In the genomic region with DNA sequence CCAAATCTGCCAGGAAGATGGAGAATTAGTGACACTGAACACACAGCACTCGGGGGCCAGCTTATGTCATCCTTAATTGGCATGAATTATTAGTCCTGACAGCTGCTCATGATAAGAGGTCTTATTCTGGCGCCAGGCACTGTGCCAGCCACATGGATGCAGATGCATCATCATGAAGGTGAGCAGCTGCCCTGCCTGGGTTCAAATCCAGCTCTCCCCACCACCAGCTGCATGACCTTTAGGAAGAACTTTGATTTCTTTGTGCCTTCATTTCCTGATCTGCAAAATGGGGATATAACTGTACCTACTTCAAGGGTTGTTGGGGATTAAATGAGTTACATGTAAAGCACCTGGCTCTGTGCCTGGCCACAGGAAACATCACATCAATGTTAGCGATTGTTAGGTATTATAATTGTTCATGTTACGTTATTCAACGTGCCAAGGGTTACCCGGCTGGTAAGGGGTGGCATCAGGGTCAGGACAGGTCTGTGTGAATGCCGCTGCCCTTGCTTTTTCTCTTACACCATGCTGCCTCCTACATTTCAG, we compare ENCODE assay signal across 2 cellular contexts.
TF ChIP-seq lines count a peak whose summit lies in the region.

No MANE protein-coding gene starts in this region.

TF ChIP-seq in GM23338, 12 proteins besides CTCF, POLR2A, EP300 and RAD21 (continues in another document):
- TF ChIP-seq STAT1 (IDR thresholded peaks at IDR 0.05; ENCODE audit: unreplicated experiment) (no peak), ZNF331 (CRISPR knock-in tag; IDR thresholded peaks at IDR 0.05; ENCODE audit: low read depth) (no peak), EZH2 (IDR thresholded peaks at IDR 0.05; ENCODE audit: low read depth, unreplicated experiment) (no peak), ZNF114 (CRISPR knock-in tag; IDR thresholded peaks at IDR 0.05) (no peak), EZH2phosphoT487 (IDR thresholded peaks at IDR 0.05; ENCODE audit: unreplicated experiment) (no peak), CREB1 (CRISPR knock-in tag; IDR thresholded peaks at IDR 0.05; ENCODE audit: low read depth) (no peak), NANOG (IDR thresholded peaks at IDR 0.05; ENCODE audit: borderline replicate concordance) (no peak)
- TF ChIP-seq, protein P1, sequence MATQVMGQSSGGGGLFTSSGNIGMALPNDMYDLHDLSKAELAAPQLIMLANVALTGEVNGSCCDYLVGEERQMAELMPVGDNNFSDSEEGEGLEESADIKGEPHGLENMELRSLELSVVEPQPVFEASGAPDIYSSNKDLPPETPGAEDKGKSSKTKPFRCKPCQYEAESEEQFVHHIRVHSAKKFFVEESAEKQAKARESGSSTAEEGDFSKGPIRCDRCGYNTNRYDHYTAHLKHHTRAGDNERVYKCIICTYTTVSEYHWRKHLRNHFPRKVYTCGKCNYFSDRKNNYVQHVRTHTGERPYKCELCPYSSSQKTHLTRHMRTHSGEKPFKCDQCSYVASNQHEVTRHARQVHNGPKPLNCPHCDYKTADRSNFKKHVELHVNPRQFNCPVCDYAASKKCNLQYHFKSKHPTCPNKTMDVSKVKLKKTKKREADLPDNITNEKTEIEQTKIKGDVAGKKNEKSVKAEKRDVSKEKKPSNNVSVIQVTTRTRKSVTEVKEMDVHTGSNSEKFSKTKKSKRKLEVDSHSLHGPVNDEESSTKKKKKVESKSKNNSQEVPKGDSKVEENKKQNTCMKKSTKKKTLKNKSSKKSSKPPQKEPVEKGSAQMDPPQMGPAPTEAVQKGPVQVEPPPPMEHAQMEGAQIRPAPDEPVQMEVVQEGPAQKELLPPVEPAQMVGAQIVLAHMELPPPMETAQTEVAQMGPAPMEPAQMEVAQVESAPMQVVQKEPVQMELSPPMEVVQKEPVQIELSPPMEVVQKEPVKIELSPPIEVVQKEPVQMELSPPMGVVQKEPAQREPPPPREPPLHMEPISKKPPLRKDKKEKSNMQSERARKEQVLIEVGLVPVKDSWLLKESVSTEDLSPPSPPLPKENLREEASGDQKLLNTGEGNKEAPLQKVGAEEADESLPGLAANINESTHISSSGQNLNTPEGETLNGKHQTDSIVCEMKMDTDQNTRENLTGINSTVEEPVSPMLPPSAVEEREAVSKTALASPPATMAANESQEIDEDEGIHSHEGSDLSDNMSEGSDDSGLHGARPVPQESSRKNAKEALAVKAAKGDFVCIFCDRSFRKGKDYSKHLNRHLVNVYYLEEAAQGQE (IDR thresholded peaks at IDR 0.05; ENCODE audit: unreplicated experiment): no peak
- TF ChIP-seq, protein P2, sequence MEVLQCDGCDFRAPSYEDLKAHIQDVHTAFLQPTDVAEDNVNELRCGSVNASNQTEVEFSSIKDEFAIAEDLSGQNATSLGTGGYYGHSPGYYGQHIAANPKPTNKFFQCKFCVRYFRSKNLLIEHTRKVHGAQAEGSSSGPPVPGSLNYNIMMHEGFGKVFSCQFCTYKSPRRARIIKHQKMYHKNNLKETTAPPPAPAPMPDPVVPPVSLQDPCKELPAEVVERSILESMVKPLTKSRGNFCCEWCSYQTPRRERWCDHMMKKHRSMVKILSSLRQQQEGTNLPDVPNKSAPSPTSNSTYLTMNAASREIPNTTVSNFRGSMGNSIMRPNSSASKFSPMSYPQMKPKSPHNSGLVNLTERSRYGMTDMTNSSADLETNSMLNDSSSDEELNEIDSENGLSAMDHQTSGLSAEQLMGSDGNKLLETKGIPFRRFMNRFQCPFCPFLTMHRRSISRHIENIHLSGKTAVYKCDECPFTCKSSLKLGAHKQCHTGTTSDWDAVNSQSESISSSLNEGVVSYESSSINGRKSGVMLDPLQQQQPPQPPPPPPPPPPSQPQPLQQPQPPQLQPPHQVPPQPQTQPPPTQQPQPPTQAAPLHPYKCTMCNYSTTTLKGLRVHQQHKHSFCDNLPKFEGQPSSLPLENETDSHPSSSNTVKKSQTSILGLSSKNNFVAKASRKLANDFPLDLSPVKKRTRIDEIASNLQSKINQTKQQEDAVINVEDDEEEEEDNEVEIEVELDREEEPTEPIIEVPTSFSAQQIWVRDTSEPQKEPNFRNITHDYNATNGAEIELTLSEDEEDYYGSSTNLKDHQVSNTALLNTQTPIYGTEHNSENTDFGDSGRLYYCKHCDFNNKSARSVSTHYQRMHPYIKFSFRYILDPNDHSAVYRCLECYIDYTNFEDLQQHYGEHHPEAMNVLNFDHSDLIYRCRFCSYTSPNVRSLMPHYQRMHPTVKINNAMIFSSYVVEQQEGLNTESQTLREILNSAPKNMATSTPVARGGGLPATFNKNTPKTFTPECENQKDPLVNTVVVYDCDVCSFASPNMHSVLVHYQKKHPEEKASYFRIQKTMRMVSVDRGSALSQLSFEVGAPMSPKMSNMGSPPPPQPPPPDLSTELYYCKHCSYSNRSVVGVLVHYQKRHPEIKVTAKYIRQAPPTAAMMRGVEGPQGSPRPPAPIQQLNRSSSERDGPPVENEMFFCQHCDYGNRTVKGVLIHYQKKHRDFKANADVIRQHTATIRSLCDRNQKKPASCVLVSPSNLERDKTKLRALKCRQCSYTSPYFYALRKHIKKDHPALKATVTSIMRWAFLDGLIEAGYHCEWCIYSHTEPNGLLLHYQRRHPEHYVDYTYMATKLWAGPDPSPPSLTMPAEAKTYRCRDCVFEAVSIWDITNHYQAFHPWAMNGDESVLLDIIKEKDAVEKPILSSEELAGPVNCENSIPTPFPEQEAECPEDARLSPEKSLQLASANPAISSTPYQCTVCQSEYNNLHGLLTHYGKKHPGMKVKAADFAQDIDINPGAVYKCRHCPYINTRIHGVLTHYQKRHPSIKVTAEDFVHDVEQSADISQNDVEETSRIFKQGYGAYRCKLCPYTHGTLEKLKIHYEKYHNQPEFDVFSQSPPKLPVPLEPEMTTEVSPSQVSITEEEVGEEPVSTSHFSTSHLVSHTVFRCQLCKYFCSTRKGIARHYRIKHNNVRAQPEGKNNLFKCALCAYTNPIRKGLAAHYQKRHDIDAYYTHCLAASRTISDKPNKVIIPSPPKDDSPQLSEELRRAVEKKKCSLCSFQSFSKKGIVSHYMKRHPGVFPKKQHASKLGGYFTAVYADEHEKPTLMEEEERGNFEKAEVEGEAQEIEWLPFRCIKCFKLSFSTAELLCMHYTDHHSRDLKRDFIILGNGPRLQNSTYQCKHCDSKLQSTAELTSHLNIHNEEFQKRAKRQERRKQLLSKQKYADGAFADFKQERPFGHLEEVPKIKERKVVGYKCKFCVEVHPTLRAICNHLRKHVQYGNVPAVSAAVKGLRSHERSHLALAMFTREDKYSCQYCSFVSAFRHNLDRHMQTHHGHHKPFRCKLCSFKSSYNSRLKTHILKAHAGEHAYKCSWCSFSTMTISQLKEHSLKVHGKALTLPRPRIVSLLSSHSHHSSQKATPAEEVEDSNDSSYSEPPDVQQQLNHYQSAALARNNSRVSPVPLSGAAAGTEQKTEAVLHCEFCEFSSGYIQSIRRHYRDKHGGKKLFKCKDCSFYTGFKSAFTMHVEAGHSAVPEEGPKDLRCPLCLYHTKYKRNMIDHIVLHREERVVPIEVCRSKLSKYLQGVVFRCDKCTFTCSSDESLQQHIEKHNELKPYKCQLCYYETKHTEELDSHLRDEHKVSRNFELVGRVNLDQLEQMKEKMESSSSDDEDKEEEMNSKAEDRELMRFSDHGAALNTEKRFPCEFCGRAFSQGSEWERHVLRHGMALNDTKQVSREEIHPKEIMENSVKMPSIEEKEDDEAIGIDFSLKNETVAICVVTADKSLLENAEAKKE (CRISPR knock-in tag; IDR thresholded peaks at IDR 0.05): no peak

TF ChIP-seq in HepG2, 621 proteins besides CTCF, POLR2A, EP300 and RAD21:
- TF ChIP-seq ZNF891 (CRISPR knock-in tag; IDR thresholded peaks at IDR 0.05) (no peak), ZNF703 (CRISPR knock-in tag; IDR thresholded peaks at IDR 0.05; ENCODE audit: borderline replicate concordance) (no peak), ZNF441 (CRISPR knock-in tag; IDR thresholded peaks at IDR 0.05; ENCODE audit: borderline replicate concordance) (no peak), TMF1 (CRISPR knock-in tag; IDR thresholded peaks at IDR 0.05; ENCODE audit: low read depth) (peak; percentile 34; the same call in 1 of the 2 replicates), ZNF841 (CRISPR knock-in tag; IDR thresholded peaks at IDR 0.05; ENCODE audit: borderline replicate concordance) (no peak)
- TF ChIP-seq, protein P3, sequence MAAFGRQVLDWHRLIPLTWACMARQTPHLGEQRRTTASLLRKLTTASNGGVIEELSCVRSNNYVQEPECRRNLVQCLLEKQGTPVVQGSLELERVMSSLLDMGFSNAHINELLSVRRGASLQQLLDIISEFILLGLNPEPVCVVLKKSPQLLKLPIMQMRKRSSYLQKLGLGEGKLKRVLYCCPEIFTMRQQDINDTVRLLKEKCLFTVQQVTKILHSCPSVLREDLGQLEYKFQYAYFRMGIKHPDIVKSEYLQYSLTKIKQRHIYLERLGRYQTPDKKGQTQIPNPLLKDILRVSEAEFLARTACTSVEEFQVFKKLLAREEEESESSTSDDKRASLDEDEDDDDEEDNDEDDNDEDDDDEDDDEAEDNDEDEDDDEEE (CRISPR knock-in tag; IDR thresholded peaks at IDR 0.05): no peak
TF ChIP-seq in HepG2: peak in this region for 1.
